Comparison of ENCODE assay signal across 10 cellular contexts in genomic region chr22:29768052-29768680, GRCh38. TPM values are rescaled to one million over a fixed set of nuclear protein-coding genes. Genes with fewer than 3 reads are reported as not detected.
DNase-seq lines count a peak whose midpoint lies in the region; ATAC-seq and TF ChIP-seq lines count a peak whose summit lies in the region.
"Had no signal": no experiment of that assay in that cellular context is flagged by ENCODE, and none has a peak within 500 bp of the region (broad histone marks: within the 10 kb centered on the region; RNA-seq: fewer than 3 reads in every experiment).

No MANE protein-coding gene starts in this region.

- H3K4me3 ChIP-seq in AG04449 (ENCODE audit: low read depth, low read length) (peak overlapping the region; percentile 98), Karpas-422 (ENCODE audit: low read length) (peak overlapping the region; percentile 88), mucosa of stomach (ENCODE audit: low read length) (peak overlapping the region; percentile 95)

- H3K9ac ChIP-seq in Karpas-422 (ENCODE audit: low read length), result peak overlapping the region; percentile 87
- peak overlapping the region; percentile 96 for H3K9ac ChIP-seq in mucosa of stomach (ENCODE audit: low read length)

- peaks cover 26% of the 10 kb centered on the region for H3K79me2 ChIP-seq in Karpas-422 (ENCODE audit: low read length)

- no peak overlapping the region for H2AFZ ChIP-seq in Karpas-422 (ENCODE audit: low read length)

- H3K36me3 ChIP-seq in Karpas-422 (ENCODE audit: insufficient read depth, low read length) (peaks cover 8% of the 10 kb centered on the region), mucosa of stomach (ENCODE audit: control insufficient read depth, insufficient read depth, low read length) (peaks cover 8% of the 10 kb centered on the region)

- H4K20me1 ChIP-seq in Karpas-422 (ENCODE audit: insufficient read depth, low read depth, low read length), result no peaks in the 10 kb centered on the region

- peak overlapping the region; percentile 85 for H3K4me2 ChIP-seq in Karpas-422 (ENCODE audit: low read depth, low read length, poor library complexity, severe bottlenecking)

- H3K27ac Mint-ChIP-seq in chondrocyte (ENCODE audit: unreplicated experiment), result peak overlapping the region; percentile 94

- CTCF ChIA-PET in AG04449 (lab: Yijun Ruan, JAX), result interaction anchor here (0.6 kb wide), 1 partner anchor 9 kb away, joined by 4 read pairs; no protein-coding TSS in a partner anchor

- H3K27ac ChIP-seq in Karpas-422 (ENCODE audit: low read length), result no peak overlapping the region

- peaks cover 2% of the 10 kb centered on the region for H3K36me3 Mint-ChIP-seq in chondrocyte (ENCODE audit: low read depth)

- no peak for ATAC-seq in GM21526 (IDR thresholded peaks at IDR 0.05; ENCODE audit: low FRiP score, unreplicated experiment)
- no peak for ATAC-seq in activated CD4-positive, CD25-positive, alpha-beta regulatory T cell treated with anti-CD3 and anti-CD28 coated beads, Interleukin-2, amount 50 U/mL, for 24 hours

- H3K4me3 Mint-ChIP-seq in chondrocyte (ENCODE audit: unreplicated experiment), result peak overlapping the region; percentile 100

- H3K9me3 Mint-ChIP-seq in chondrocyte (ENCODE audit: low read depth), result no peaks in the 10 kb centered on the region

- TF ChIP-seq CTCF in AG04449 (IDR thresholded peaks at IDR 0.05; ENCODE audit: insufficient read depth, low read length, missing control alignments) (no peak), chondrocyte (IDR thresholded peaks at IDR 0.05) (no peak)

- H3K9me2 ChIP-seq in Karpas-422 (replicated peaks; ENCODE audit: insufficient read depth, low read length), result no peaks in the 10 kb centered on the region

- H3K4me1 ChIP-seq in Karpas-422 (ENCODE audit: low read length), result peaks cover 15% of the 10 kb centered on the region
- peaks cover 11% of the 10 kb centered on the region for H3K4me1 ChIP-seq in mucosa of stomach (ENCODE audit: control insufficient read depth, insufficient read depth, low read length)

- peaks cover 24% of the 10 kb centered on the region for H3K4me1 Mint-ChIP-seq in chondrocyte (ENCODE audit: low read depth)

- DNase-seq in AG04449 (ENCODE audit: low read depth, low spot score) (no peak), Karpas-422 (no peak), chondrocyte (ENCODE audit: low spot score) (no peak), NCI-H526 treated with DMSO at 0.1 percent for 48 hours (lab: John Stamatoyannopoulos, UW) (no peak), foreskin melanocyte (no peak)

- no peaks in the 10 kb centered on the region for H3K27me3 Mint-ChIP-seq in chondrocyte (ENCODE audit: low read depth)

- no peaks in the 10 kb centered on the region for H3K27me3 ChIP-seq in Karpas-422 (ENCODE audit: low read length)
- H3K27me3 ChIP-seq in mucosa of stomach (ENCODE audit: control insufficient read depth, insufficient read depth, low read length), result no peaks in the 10 kb centered on the region

- POLR2A ChIA-PET in AG04449 (lab: Yijun Ruan, JAX), result no interaction called here

- no peaks in the 10 kb centered on the region for H3K9me3 ChIP-seq in Karpas-422 (ENCODE audit: low read length)
- no peaks in the 10 kb centered on the region for H3K9me3 ChIP-seq in mucosa of stomach (ENCODE audit: control insufficient read depth, low read length)

RNA-seq across cellular contexts. Expression of gene UQCR10, which starts 1.0 kb away (rescaled TPM):
- 53.9 and 74.1 TPM in 2 replicates for total RNA-seq in Karpas-422 (2014; rRNA removed; shearing (Covaris generic); ENCODE audit: low replicate concordance)
- total RNA-seq in chondrocyte, result 59.2 to 73.2 TPM (median 63.5 TPM) in 3 replicates

RNA-seq across cellular contexts. Expression of gene ZMAT5, which starts 1.4 kb away (rescaled TPM):
- total RNA-seq in Karpas-422 (2014; rRNA removed; shearing (Covaris generic); ENCODE audit: low replicate concordance), result 16.1 and 22.4 TPM in 2 replicates
- total RNA-seq in chondrocyte, result 16.6 to 18.8 TPM (median 18.1 TPM) in 3 replicates

RNA-seq across cellular contexts. Expression of gene CABP7, which starts 48.4 kb away (rescaled TPM):
- not detected in 2 replicates for total RNA-seq in Karpas-422 (2014; rRNA removed; shearing (Covaris generic); ENCODE audit: low replicate concordance)
- total RNA-seq in chondrocyte, result not detected in 3 replicates
- total RNA-seq: pulmonary artery endothelial cell, SK-MEL-5 had no signal
